ENCODE assay signal across 10 cellular contexts in the genomic region with DNA sequence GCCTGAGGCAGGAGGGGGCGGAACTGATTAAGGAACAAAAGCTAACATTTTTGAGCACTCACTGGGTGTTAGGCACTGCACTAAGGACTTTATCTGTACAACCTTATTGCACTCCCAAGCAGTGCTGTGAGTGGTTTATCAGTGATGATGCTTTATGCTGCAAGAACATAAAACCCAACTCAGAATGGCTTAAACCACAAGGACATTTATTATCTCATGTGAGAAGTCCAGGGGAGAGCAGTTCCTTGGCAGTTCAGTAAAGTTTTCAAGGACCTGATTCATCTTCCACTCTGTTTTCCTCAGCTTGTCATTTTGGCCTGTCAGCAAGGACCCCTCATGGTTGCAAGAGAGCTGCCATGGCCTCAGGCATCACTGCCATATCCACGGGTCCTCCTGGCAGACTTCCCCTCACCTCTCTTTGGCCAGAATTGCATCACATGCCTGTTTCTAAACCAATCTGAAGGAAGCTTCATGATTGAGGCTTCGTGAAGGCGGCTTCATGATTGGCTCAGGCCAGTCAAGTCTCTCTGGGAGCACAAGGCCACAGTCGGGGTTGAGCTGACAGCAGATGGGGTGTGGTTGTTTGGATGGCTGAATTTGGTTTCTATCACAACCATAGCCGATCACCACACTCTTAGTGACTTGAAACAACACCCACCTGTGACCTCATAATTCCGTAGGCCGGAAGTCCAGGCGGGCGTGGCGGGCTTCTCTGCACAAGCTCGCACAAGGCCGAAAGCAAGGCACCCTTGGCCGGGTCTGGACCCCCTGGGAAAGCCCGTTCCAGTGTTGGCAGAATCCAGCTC. TPM values are rescaled to one million over a fixed set of nuclear protein-coding genes. Genes with fewer than 3 reads are reported as not detected.
DNase-seq lines count a peak whose midpoint lies in the region; ATAC-seq and TF ChIP-seq lines count a peak whose summit lies in the region.
"Had no signal": no experiment of that assay in that cellular context is flagged by ENCODE, and none has a peak within 500 bp of the region (broad histone marks: within the 10 kb centered on the region; RNA-seq: fewer than 3 reads in every experiment).

No MANE protein-coding gene starts in this region.

- TF ChIP-seq CTCF in SU-DHL-6 (IDR thresholded peaks at IDR 0.05; ENCODE audit: insufficient read depth, low read length, poor library complexity, severe bottlenecking) (peak; percentile 3), fibroblast of the aortic adventitia (IDR thresholded peaks at IDR 0.05; ENCODE audit: insufficient read depth, low read length) (no peak), thyroid gland (IDR thresholded peaks at IDR 0.05) (no peak), tibial artery (IDR thresholded peaks at IDR 0.05) (no peak)

- no peak overlapping the region for H2AFZ ChIP-seq in SU-DHL-6 (ENCODE audit: low read depth, low read length, severe bottlenecking)

- no peaks in the 10 kb centered on the region for H4K20me1 ChIP-seq in SU-DHL-6 (ENCODE audit: low read depth, low read length)

- no peaks in the 10 kb centered on the region for H3K27me3 Mint-ChIP-seq in activated CD8-positive, alpha-beta memory T cell treated with anti-CD3 and anti-CD28 coated beads, Interleukin-2, amount 10 ng/mL, durations not matched to agents 7 days and 5 days

- ATAC-seq in activated CD8-positive, alpha-beta memory T cell treated with anti-CD3 and anti-CD28 coated beads, Interleukin-2, amount 10 ng/mL, durations not matched to agents 7 days and 5 days: peak; percentile 27

- H3K27ac ChIP-seq in SU-DHL-6 (ENCODE audit: low read depth, low read length) (no peak overlapping the region), thyroid gland (peak overlapping the region; percentile 45 to 73 (median 51)), tibial artery (no peak overlapping the region)
- H3K27ac ChIP-seq: HL-60 had no signal

- H3K4me3 Mint-ChIP-seq in activated CD8-positive, alpha-beta memory T cell treated with anti-CD3 and anti-CD28 coated beads, Interleukin-2, amount 10 ng/mL, durations not matched to agents 7 days and 5 days: no peak overlapping the region

- peak; percentile 70 for DNase-seq in activated CD8-positive, alpha-beta memory T cell treated with anti-CD3 and anti-CD28 coated beads, Interleukin-2, amount 10 ng/mL, durations not matched to agents 7 days and 5 days
- DNase-seq in activated CD8-positive, alpha-beta memory T cell treated with anti-CD3 and anti-CD28 coated beads for 24 hours: no peak
- peak; percentile 54 for DNase-seq in fibroblast of the aortic adventitia (ENCODE audit: low read depth)
- DNase-seq in thyroid gland: peak; percentile 11 to 16
- no peak for DNase-seq in tibial artery
- DNase-seq in stimulated activated CD4-positive, alpha-beta T cell treated with anti-CD3 and anti-CD28 coated beads, Interleukin-4, amount 100 ng/mL, for 1 hour: no peak
- no peak for DNase-seq in foreskin melanocyte

- H3K4me3 ChIP-seq in SU-DHL-6 (ENCODE audit: insufficient read depth, low read length, poor library complexity, severe bottlenecking) (no peak overlapping the region), fibroblast of the aortic adventitia (ENCODE audit: low read depth, low read length) (no peak overlapping the region), thyroid gland (replicated peaks in 1 of 3) (no peak overlapping the region), tibial artery (no peak overlapping the region)

- H3K4me1 ChIP-seq in thyroid gland (peaks cover 0 to 30% of the 10 kb centered on the region in 2 donors), tibial artery (no peaks in the 10 kb centered on the region)

- no peaks in the 10 kb centered on the region for H3F3A ChIP-seq in SU-DHL-6 (ENCODE audit: insufficient read depth)

- H3K36me3 ChIP-seq in SU-DHL-6 (ENCODE audit: low read length): no peaks in the 10 kb centered on the region
- no peaks in the 10 kb centered on the region for H3K36me3 ChIP-seq in thyroid gland
- H3K36me3 ChIP-seq in tibial artery: no peaks in the 10 kb centered on the region

- H3K27ac Mint-ChIP-seq in activated CD8-positive, alpha-beta memory T cell treated with anti-CD3 and anti-CD28 coated beads, Interleukin-2, amount 10 ng/mL, durations not matched to agents 7 days and 5 days: peak overlapping the region; percentile 95

- TF ChIP-seq POLR2A in thyroid gland (IDR thresholded peaks at IDR 0.05): no peak

- no peaks in the 10 kb centered on the region for H3K9me2 ChIP-seq in SU-DHL-6 (replicated peaks; ENCODE audit: insufficient read depth, low read length)

- peaks cover 40% of the 10 kb centered on the region for H3K4me1 Mint-ChIP-seq in activated CD8-positive, alpha-beta memory T cell treated with anti-CD3 and anti-CD28 coated beads, Interleukin-2, amount 10 ng/mL, durations not matched to agents 7 days and 5 days

- 70 to 86% methylated on average over 8 to 15 of the region's 15 CpGs for WGBS in thyroid gland, 2 donors

- H3K4me2 ChIP-seq in SU-DHL-6 (ENCODE audit: low read depth, low read length, poor library complexity, severe bottlenecking): no peak overlapping the region

- H3K27me3 ChIP-seq in SU-DHL-6 (ENCODE audit: low read length) (no peaks in the 10 kb centered on the region), thyroid gland (no peaks in the 10 kb centered on the region), tibial artery (peaks cover 0 to 17% of the 10 kb centered on the region in 2 donors)

- no peaks in the 10 kb centered on the region for H3K36me3 Mint-ChIP-seq in activated CD8-positive, alpha-beta memory T cell treated with anti-CD3 and anti-CD28 coated beads, Interleukin-2, amount 10 ng/mL, durations not matched to agents 7 days and 5 days

- H3K9me3 ChIP-seq in SU-DHL-6 (ENCODE audit: insufficient read depth, low read length): no peaks in the 10 kb centered on the region
- no peaks in the 10 kb centered on the region for H3K9me3 ChIP-seq in thyroid gland
- H3K9me3 ChIP-seq in tibial artery: no peaks in the 10 kb centered on the region

- no peaks in the 10 kb centered on the region for H3K9me3 Mint-ChIP-seq in activated CD8-positive, alpha-beta memory T cell treated with anti-CD3 and anti-CD28 coated beads, Interleukin-2, amount 10 ng/mL, durations not matched to agents 7 days and 5 days (ENCODE audit: low read depth)

- CTCF ChIA-PET in activated CD8-positive, alpha-beta memory T cell treated with anti-CD3 and anti-CD28 coated beads, Interleukin-2, amount 10 ng/mL, durations not matched to agents 7 days and 5 days (lab: Charles Lee): interaction anchor here (1.0 to 6.5 kb wide), 23 partner anchors 10 to 300 kb away, joined by 3 to 111 read pairs (median 5); partner anchors contain the start of genes CFAP92 and COPG1

- H3K79me2 ChIP-seq in SU-DHL-6 (ENCODE audit: insufficient read depth, low read length): no peaks in the 10 kb centered on the region

- no peak overlapping the region for H3K9ac ChIP-seq in SU-DHL-6 (ENCODE audit: low read length)

- intact Hi-C loops in thyroid gland (cut with DNase I): no loop called here
- intact Hi-C loops in tibial artery (cut with DNase I; ENCODE audit: low total_unique reads): no loop called here

RNA-seq across cellular contexts. Expression of gene EFCC1, which starts 15.8 kb away (rescaled TPM):
- total RNA-seq in activated CD8-positive, alpha-beta memory T cell treated with anti-CD3 and anti-CD28 coated beads, Interleukin-2, amount 10 ng/mL, durations not matched to agents 7 days and 5 days: under 1 TPM; 0.09 to 0.12 TPM
- total RNA-seq in fibroblast of the aortic adventitia (ENCODE audit: low replicate concordance): not detected in 2 replicates
- total RNA-seq in thyroid gland: 10 to 100 TPM in 2 of 4 donors, 1 to 10 TPM in 2; 3.6 to 16.8 (median 9.9) TPM

RNA-seq across cellular contexts. Expression of gene CFAP92, which starts 23.1 kb away (rescaled TPM):
- under 1 TPM in 1 of 2 experiments, not detected in 1; 0.12 TPM for total RNA-seq in activated CD8-positive, alpha-beta memory T cell treated with anti-CD3 and anti-CD28 coated beads, Interleukin-2, amount 10 ng/mL, durations not matched to agents 7 days and 5 days
- total RNA-seq in fibroblast of the aortic adventitia (ENCODE audit: low replicate concordance) (0.49 TPM in 1 of 2 replicates, not detected in the other), thyroid gland (1 to 10 TPM in 1 of 4 donors, under 1 TPM in 3; 0.40 to 2.5 (median 0.57) TPM)

RNA-seq across cellular contexts. Expression of gene GP9, which starts 43.7 kb away (rescaled TPM):
- not detected for total RNA-seq in activated CD8-positive, alpha-beta memory T cell treated with anti-CD3 and anti-CD28 coated beads, Interleukin-2, amount 10 ng/mL, durations not matched to agents 7 days and 5 days
- total RNA-seq in fibroblast of the aortic adventitia (ENCODE audit: low replicate concordance) (not detected in 2 replicates), thyroid gland (not detected)
- total RNA-seq: lower leg skin had no signal

Comparison
In these comparisons a context has a peak if more than half of its experiments do, and no peak if none do; other contexts are left out.
1. DNase-seq: peak in activated CD8-positive, alpha-beta memory T cell treated with anti-CD3 and anti-CD28 coated beads, Interleukin-2, amount 10 ng/mL, durations not matched to agents 7 days and 5 days (single experiment), fibroblast of the aortic adventitia (single experiment) and thyroid gland (2 of 2); none in activated CD8-positive, alpha-beta memory T cell treated with anti-CD3 and anti-CD28 coated beads for 24 hours (single experiment), tibial artery (0 of 2), stimulated activated CD4-positive, alpha-beta T cell treated with anti-CD3 and anti-CD28 coated beads, Interleukin-4, amount 100 ng/mL, for 1 hour (single experiment) and foreskin melanocyte (single experiment).
2. H3K27ac ChIP-seq: peak in thyroid gland (3 of 3); none in SU-DHL-6 (single experiment) and tibial artery (0 of 2).